Comparison of ENCODE assay signal across 8 cellular contexts in genomic region chr14:105249175-105250007, GRCh38. TPM values are rescaled to one million over a fixed set of nuclear protein-coding genes. Genes with fewer than 3 reads are reported as not detected.
DNase-seq lines count a peak whose midpoint lies in the region.

No MANE protein-coding gene starts in this region.

- H3K4me3 Mint-ChIP-seq in activated CD4-positive, alpha-beta T cell treated with anti-CD3 and anti-CD28 coated beads, Interleukin-2, amount 10 ng/mL, durations not matched to agents 24 days and 14 days = peak overlapping the region; percentile 76
- H3K4me3 Mint-ChIP-seq in immature natural killer cell = peak overlapping the region; percentile 57 to 81 (median 79)

- no peaks in the 10 kb centered on the region for H3K9me3 Mint-ChIP-seq in activated CD4-positive, alpha-beta T cell treated with anti-CD3 and anti-CD28 coated beads, Interleukin-2, amount 10 ng/mL, durations not matched to agents 24 days and 14 days
- no peaks in the 10 kb centered on the region for H3K9me3 Mint-ChIP-seq in immature natural killer cell

- H3K36me3 Mint-ChIP-seq in activated CD4-positive, alpha-beta T cell treated with anti-CD3 and anti-CD28 coated beads, Interleukin-2, amount 10 ng/mL, durations not matched to agents 24 days and 14 days (ENCODE audit: low read depth) = peaks cover 37% of the 10 kb centered on the region
- peaks cover 0 to 6% (median 0%) of the 10 kb centered on the region in 3 donors for H3K36me3 Mint-ChIP-seq in immature natural killer cell

- H3K9ac ChIP-seq in adipocyte (ENCODE audit: low read length) (peak overlapping the region; percentile 84), stomach smooth muscle (ENCODE audit: low read length in 2 of 2) (peak overlapping the region in 1 of 2 donors; percentile 33)

- H3K4me1 Mint-ChIP-seq in activated CD4-positive, alpha-beta T cell treated with anti-CD3 and anti-CD28 coated beads, Interleukin-2, amount 10 ng/mL, durations not matched to agents 24 days and 14 days = peaks cover 16% of the 10 kb centered on the region
- H3K4me1 Mint-ChIP-seq in immature natural killer cell = peaks cover 21 to 22% of the 10 kb centered on the region in 2 donors

- intact Hi-C loops in activated CD4-positive, alpha-beta T cell treated with anti-CD3 and anti-CD28 coated beads, Interleukin-2, amount 10 ng/mL, durations not matched to agents 24 days and 14 days (cut with micrococcal nuclease) = no loop called here

- no peaks in the 10 kb centered on the region for H3K9me3 ChIP-seq in adipocyte (ENCODE audit: control insufficient read depth, low read length)
- no peaks in the 10 kb centered on the region for H3K9me3 ChIP-seq in stomach smooth muscle (ENCODE audit: control insufficient read depth in 2 of 2, low read length in 2 of 2)

- H3K27ac ChIP-seq in stomach smooth muscle (ENCODE audit: low read length) = peak overlapping the region; percentile 53

- no peak for DNase-seq in activated CD4-positive, alpha-beta T cell treated with anti-CD3 and anti-CD28 coated beads, Interleukin-2, amount 10 ng/mL, durations not matched to agents 24 days and 14 days
- no peak for DNase-seq in activated CD4-positive, alpha-beta T cell treated with anti-CD3 and anti-CD28 coated beads for 48 hours
- DNase-seq in adipocyte (ENCODE audit: low read depth) (no peak), immature natural killer cell (no peak), cerebellar cortex (ENCODE audit: low spot score) (no peak), NCI-H2107 treated with DMSO at 0.1 percent for 48 hours (lab: John Stamatoyannopoulos, UW; ENCODE audit: unreplicated experiment) (no peak), D341Med (ENCODE audit: low spot score) (no peak)

- no peaks in the 10 kb centered on the region for H3K27me3 Mint-ChIP-seq in activated CD4-positive, alpha-beta T cell treated with anti-CD3 and anti-CD28 coated beads, Interleukin-2, amount 10 ng/mL, durations not matched to agents 24 days and 14 days
- peaks cover 2 to 4% (median 4%) of the 10 kb centered on the region in 3 donors for H3K27me3 Mint-ChIP-seq in immature natural killer cell (ENCODE audit: low read depth in 3 of 3)

- peaks cover 24% of the 10 kb centered on the region for H3K4me1 ChIP-seq in adipocyte (ENCODE audit: control insufficient read depth, insufficient read depth, low read length)
- peaks cover 24% of the 10 kb centered on the region for H3K4me1 ChIP-seq in stomach smooth muscle (ENCODE audit: control insufficient read depth, insufficient read depth, low read length)

- H3K36me3 ChIP-seq in adipocyte (ENCODE audit: control insufficient read depth, insufficient read depth, low read length, severe bottlenecking) = peaks cover 39% of the 10 kb centered on the region
- H3K36me3 ChIP-seq in stomach smooth muscle (ENCODE audit: control insufficient read depth in 2 of 2, insufficient read depth in 2 of 2, low read length in 2 of 2) = peaks cover 14 to 26% of the 10 kb centered on the region in 2 donors

- H3K27ac Mint-ChIP-seq in activated CD4-positive, alpha-beta T cell treated with anti-CD3 and anti-CD28 coated beads, Interleukin-2, amount 10 ng/mL, durations not matched to agents 24 days and 14 days = peak overlapping the region; percentile 29
- H3K27ac Mint-ChIP-seq in immature natural killer cell = peak overlapping the region; percentile 72 to 86 (median 82)

- H3K4me3 ChIP-seq in adipocyte (ENCODE audit: low read length) (peak overlapping the region; percentile 79), stomach smooth muscle (ENCODE audit: low read length in 2 of 2) (peak overlapping the region; percentile 51 to 72)

- no peaks in the 10 kb centered on the region for H3K27me3 ChIP-seq in adipocyte (replicated peaks; ENCODE audit: control insufficient read depth, insufficient read depth, low read length)
- no peaks in the 10 kb centered on the region for H3K27me3 ChIP-seq in stomach smooth muscle (ENCODE audit: control insufficient read depth in 1 of 2, insufficient read depth in 2 of 2, low read length in 2 of 2)

RNA-seq across cellular contexts. Expression of gene BTBD6, which starts 1.1 kb away (rescaled TPM):
- total RNA-seq in activated CD4-positive, alpha-beta T cell treated with anti-CD3 and anti-CD28 coated beads, Interleukin-2, amount 10 ng/mL, durations not matched to agents 24 days and 14 days = 39.8 and 40.1 TPM in 2 replicates
- 10 to 100 TPM in 2 of 3 donors, 1 to 10 TPM in 1; 3.7 to 13.3 (median 13.1) TPM for polyA plus RNA-seq in immature natural killer cell

RNA-seq across cellular contexts. Expression of gene BRF1, which starts 51.4 kb away (rescaled TPM):
- 42.4 and 46.6 TPM in 2 replicates for total RNA-seq in activated CD4-positive, alpha-beta T cell treated with anti-CD3 and anti-CD28 coated beads, Interleukin-2, amount 10 ng/mL, durations not matched to agents 24 days and 14 days
- polyA plus RNA-seq in immature natural killer cell = 10 to 100 TPM in 1 of 3 donors, 1 to 10 TPM in 2; 2.9 to 11.0 (median 8.0) TPM
